ENCODE assay signal across 31 cellular contexts in genomic region chr9:73527521-73527920, GRCh38.
"Had no signal": no experiment of that assay in that cellular context is flagged by ENCODE, and none has a peak within 500 bp of the region (broad histone marks: within the 10 kb centered on the region; RNA-seq: fewer than 3 reads in every experiment).

No MANE protein-coding gene starts in this region.

- H3K4me1 ChIP-seq: colonic mucosa, esophagus squamous epithelium, gastrocnemius medialis, heart left ventricle had no signal

- H3K9me3 ChIP-seq: colonic mucosa, esophagus squamous epithelium, gastrocnemius medialis had no signal

- H3K27ac ChIP-seq: brain microvascular endothelial cell, cardiac muscle cell, colonic mucosa, dorsolateral prefrontal cortex, esophagus squamous epithelium, gastrocnemius medialis, heart left ventricle, VCaP had no signal

- ATAC-seq: activated T-cell treated with anti-CD3 and anti-CD28 coated beads, Interleukin-2, amount 50 U/mL, for 4 hours; activated T-helper 17 cell treated with anti-CD3 and anti-CD28 coated beads, Interleukin-2, amount 50 U/mL, for 72 hours; gastrocnemius medialis; heart left ventricle; WTC11 had no signal

- H3K4me3 ChIP-seq: cardiac muscle cell, colonic mucosa, dorsolateral prefrontal cortex, esophagus squamous epithelium, gastrocnemius medialis, heart left ventricle had no signal

- DNase-seq: activated CD4-positive, alpha-beta memory T cell treated with anti-CD3 and anti-CD28 coated beads, Interleukin-2, amount 10 ng/mL, durations not matched to agents 7 days and 5 days; activated CD4-positive, alpha-beta T cell treated with anti-CD3 and anti-CD28 coated beads for 1 hour; activated CD4-positive, alpha-beta T cell treated with anti-CD3 and anti-CD28 coated beads for 4 hours; activated CD4-positive, alpha-beta T cell treated with anti-CD3 and anti-CD28 coated beads, Interleukin-2, amount 10 ng/mL, durations not matched to agents 7 days and 5 days; activated CD4-positive, alpha-beta T cell treated with anti-CD3 and anti-CD28 coated beads, Interleukin-2, amount 50 U/mL, for 4 hours; activated CD8-positive, alpha-beta memory T cell treated with anti-CD3 and anti-CD28 coated beads, Interleukin-2, amount 50 U/mL, for 48 hours; activated effector memory CD4-positive, alpha-beta T cell treated with Interleukin-2 at 50 U/mL for 16 hours; activated gamma-delta T cell treated with Interleukin-2 at 50 U/mL for 16 hours; activated naive CD4-positive, alpha-beta T cell treated with anti-CD3 and anti-CD28 coated beads, Interleukin-2, amount 50 U/mL, for 16 hours; activated naive CD4-positive, alpha-beta T cell treated with Interleukin-2 at 50 U/mL for 16 hours; activated T-cell treated with anti-CD3 and anti-CD28 coated beads for 4 hours; activated T-cell treated with anti-CD3 and anti-CD28 coated beads, Interleukin-2, amount 50 U/mL, for 4 hours; amniotic stem cell; anterior cingulate cortex; brain microvascular endothelial cell; central memory CD4-positive, alpha-beta T cell; cerebellar nuclear complex; colonic mucosa; dorsolateral prefrontal cortex; effector memory CD4-positive, alpha-beta T cell; endodermal cell; esophagus squamous epithelium; foreskin fibroblast; gastrocnemius medialis; glutamatergic neuron; heart left ventricle; T-helper 2 cell had no signal

- H3K27me3 ChIP-seq: brain microvascular endothelial cell, cardiac muscle cell, colonic mucosa, esophagus squamous epithelium, gastrocnemius medialis, heart left ventricle had no signal

- H3K36me3 ChIP-seq: brain microvascular endothelial cell, cardiac muscle cell, colonic mucosa, esophagus squamous epithelium, gastrocnemius medialis, heart left ventricle had no signal
